ENCODE assay signal across 12 cellular contexts in the genomic region with DNA sequence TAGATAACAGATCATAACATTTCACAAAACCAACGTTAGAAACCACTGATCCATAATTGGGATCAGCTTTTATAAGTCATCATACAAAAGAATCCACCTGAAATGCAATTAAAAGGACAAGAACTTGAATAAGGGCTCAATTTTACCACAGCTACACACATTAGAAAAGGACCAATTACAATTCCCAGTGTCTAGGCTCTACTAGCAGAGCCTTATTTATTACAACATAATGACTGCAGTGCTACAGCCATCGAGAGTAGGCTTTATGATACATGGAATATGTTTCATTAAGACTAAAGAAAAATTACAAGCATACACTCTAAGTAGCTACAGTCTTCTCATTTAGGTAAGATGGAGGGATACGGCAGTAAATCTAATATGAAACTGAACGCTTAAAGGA. TPM values are rescaled to one million over a fixed set of nuclear protein-coding genes. Genes with fewer than 3 reads are reported as not detected.
A peak's percentile ranks its signal among the peaks of the same experiment; 100 is the strongest.
DNase-seq lines count a peak whose midpoint lies in the region; ATAC-seq, FAIRE-seq and TF ChIP-seq lines count a peak whose summit lies in the region.
"Had no signal": no experiment of that assay in that cellular context is flagged by ENCODE, and none has a peak within 500 bp of the region (broad histone marks: within the 10 kb centered on the region; RNA-seq: fewer than 3 reads in every experiment).

No MANE protein-coding gene starts in this region.

- H3K4me2 ChIP-seq in HepG2 (ENCODE audit: low read depth, low read length): peak overlapping the region; percentile 87

- no peak for TF ChIP-seq CTCF in HepG2 (CRISPR knock-in tag; IDR thresholded peaks at IDR 0.05)
- TF ChIP-seq CTCF in right lobe of liver (IDR thresholded peaks at IDR 0.05): no peak
- no peak for TF ChIP-seq CTCF in upper lobe of right lung (IDR thresholded peaks at IDR 0.05)

- TF ChIP-seq EP300 in HepG2 (IDR thresholded peaks at IDR 0.05; ENCODE audit: low read depth in 2 of 2, low read length in 2 of 2) (no peak), HepG2 (CRISPR knock-in tag; IDR thresholded peaks at IDR 0.05; ENCODE audit: borderline replicate concordance) (no peak)

- H3K36me3 ChIP-seq in HepG2 (replicated peaks in 1 of 2; ENCODE audit: control insufficient read depth in 1 of 2, insufficient read depth in 2 of 2, low read length in 2 of 2) (peaks cover 0 to 9% of the 10 kb centered on the region in 2 experiments; a peak in 3 of 5 replicates), right lobe of liver (no peaks in the 10 kb centered on the region), SK-N-MC (ENCODE audit: insufficient read depth, low read length) (peaks cover 57% of the 10 kb centered on the region), iPS-18a (ENCODE audit: control insufficient read depth, low read depth, low read length) (peaks cover 22% of the 10 kb centered on the region), upper lobe of right lung (no peaks in the 10 kb centered on the region)

- H3K27ac ChIP-seq in HepG2 (ENCODE audit: extremely low read length, insufficient read depth, low read length) (no peak overlapping the region), right lobe of liver (no peak overlapping the region), SK-N-MC (0 out of 2 replicates have a peak overlapping the region, but pooled peaks have one; percentile 26), iPS-18a (ENCODE audit: low read length) (peak overlapping the region; percentile 21), upper lobe of right lung (no peak overlapping the region)

- in situ Hi-C loops in HepG2 (cut with HindIII; ENCODE audit: extremely low pct_ligation_motif_present, low pct_unique_long_range_greater_than_20kb): loop anchor here (25.0 kb wide), 1 partner anchor 934 kb away; the partner anchor contains the start of gene SPRY2

- no peak overlapping the region for H2AFZ ChIP-seq in HepG2 (ENCODE audit: low read length)

- FAIRE-seq in HepG2 (lab: Jason Lieb, UNC): no peak

- H3K27me3 ChIP-seq in HepG2 (ENCODE audit: control insufficient read depth in 1 of 2, insufficient read depth in 2 of 2, low read length in 2 of 2): no peaks in the 10 kb centered on the region; a peak in 1 of 5 replicates
- H3K27me3 ChIP-seq in right lobe of liver: no peaks in the 10 kb centered on the region
- H3K27me3 ChIP-seq in iPS-18a (ENCODE audit: control insufficient read depth, insufficient read depth, low read length): no peaks in the 10 kb centered on the region
- no peaks in the 10 kb centered on the region for H3K27me3 ChIP-seq in upper lobe of right lung

- CTCF ChIA-PET in HepG2 (lab: Yijun Ruan, JAX; ENCODE audit: low intra/inter-chr PET ratio, low total read pairs): no interaction called here

- peaks cover 90% of the 10 kb centered on the region for H3K79me2 ChIP-seq in HepG2 (ENCODE audit: insufficient read depth, low read length)

- no peaks in the 10 kb centered on the region for H3K9me3 ChIP-seq in HepG2 (ENCODE audit: low read length)
- H3K9me3 ChIP-seq in right lobe of liver: no peaks in the 10 kb centered on the region
- H3K9me3 ChIP-seq in SK-N-MC (ENCODE audit: low read depth, low read length): peaks cover 10% of the 10 kb centered on the region
- H3K9me3 ChIP-seq in iPS-18a (ENCODE audit: control insufficient read depth, low read depth, low read length): no peaks in the 10 kb centered on the region
- no peaks in the 10 kb centered on the region for H3K9me3 ChIP-seq in upper lobe of right lung

- TF ChIP-seq POLR2A in HepG2 (IDR thresholded peaks at IDR 0.05; ENCODE audit: insufficient read depth in 1 of 2, low read depth in 2 of 2, low read length in 2 of 2) (no peak), right lobe of liver (IDR thresholded peaks at IDR 0.05) (no peak)

- no peak for ATAC-seq in HepG2
- ATAC-seq in right lobe of liver: no peak
- no peak for ATAC-seq in upper lobe of right lung
- ATAC-seq in GM18861 (IDR thresholded peaks at IDR 0.05; ENCODE audit: unreplicated experiment): no peak
- ATAC-seq: activated CD4-positive, CD25-positive, alpha-beta regulatory T cell treated with anti-CD3 and anti-CD28 coated beads, Interleukin-2, amount 50 U/mL, for 24 hours had no signal

- WGBS in HepG2 (ENCODE audit: low lambda C conversion rate): 52% methylated on average over 4 of the region's 4 CpGs
- WGBS in right lobe of liver (ENCODE audit: insufficient coverage, low coverage, low lambda C conversion rate, missing lambda C conversion rate): 58% methylated on average over 4 of the region's 4 CpGs

- H3K4me1 ChIP-seq in HepG2 (ENCODE audit: insufficient read depth, low read length) (peaks cover 70% of the 10 kb centered on the region), right lobe of liver (peaks cover 0 to 44% (median 12%) of the 10 kb centered on the region in 4 donors), iPS-18a (ENCODE audit: control insufficient read depth, low read depth, low read length) (peaks cover 29% of the 10 kb centered on the region), upper lobe of right lung (peaks cover 25% of the 10 kb centered on the region)

- no peak for TF ChIP-seq RAD21 in HepG2 (CRISPR knock-in tag; IDR thresholded peaks at IDR 0.05)

- no peak for DNase-seq in HepG2 (ENCODE audit: low spot score)
- DNase-seq in right lobe of liver: no peak
- DNase-seq in SK-N-MC (ENCODE audit: low read depth, low spot score): no peak
- DNase-seq in upper lobe of right lung: no peak
- DNase-seq in AG08396 (ENCODE audit: low spot score): no peak
- DNase-seq in cortex of kidney (lab: John Stamatoyannopoulos, UW): no peak
- DNase-seq: anterior cingulate cortex, naive B cell, NCI-H524 had no signal

- intact Hi-C loops in HepG2 (cut with micrococcal nuclease; ENCODE audit: unreplicated experiment): no loop called here
- intact Hi-C loops in right lobe of liver (cut with DNase I): no loop called here
- intact Hi-C loops in upper lobe of right lung (cut with DNase I): no loop called here

- peak overlapping the region; percentile 98; the same call in 1 of the 2 replicates for H3K9ac ChIP-seq in HepG2 (ENCODE audit: insufficient read depth, low read depth, low read length)
- H3K9ac ChIP-seq in SK-N-MC (ENCODE audit: insufficient read length): peak overlapping the region; percentile 33
- peak overlapping the region; percentile 98 for H3K9ac ChIP-seq in iPS-18a (ENCODE audit: low read length)

- peaks cover 23% of the 10 kb centered on the region for H4K20me1 ChIP-seq in HepG2 (ENCODE audit: insufficient read depth, low read length)

- POLR2A ChIA-PET in HepG2 (lab: Yijun Ruan, JAX): interaction anchor here (1.5 kb wide), 1 partner anchor 9 kb away, joined by 5 read pairs; no protein-coding TSS in a partner anchor

- BruUV-seq in HepG2 (replicated peaks; lab: Mats Ljungman, UMichigan): no TSS peak

- peak overlapping the region; percentile 86 to 94 (median 92); a peak in 5 of 6 replicates for H3K4me3 ChIP-seq in HepG2 (replicated peaks in 1 of 3; ENCODE audit: insufficient read depth in 1 of 3, low read depth in 2 of 3, low read length in 3 of 3)
- H3K4me3 ChIP-seq in right lobe of liver: no peak overlapping the region
- H3K4me3 ChIP-seq in SK-N-MC: peak overlapping the region; percentile 96
- peak overlapping the region; percentile 77 for H3K4me3 ChIP-seq in iPS-18a (ENCODE audit: low read length)
- H3K4me3 ChIP-seq in upper lobe of right lung: peak overlapping the region; percentile 74

TF ChIP-seq in HepG2, 621 proteins besides CTCF, POLR2A, EP300 and RAD21 (continues in another document):
- no peak for TF ChIP-seq NFE2 (CRISPR knock-in tag; IDR thresholded peaks at IDR 0.05)
- TF ChIP-seq ATRX (CRISPR knock-in tag; IDR thresholded peaks at IDR 0.05; ENCODE audit: borderline replicate concordance): no peak
- TF ChIP-seq SAFB2 (CRISPR knock-in tag; IDR thresholded peaks at IDR 0.05; ENCODE audit: borderline replicate concordance, low read depth): no peak
- no peak for TF ChIP-seq DDIT3 (CRISPR knock-in tag; IDR thresholded peaks at IDR 0.05)

RNA-seq across cellular contexts. Expression of gene RBM26, which starts 2.9 kb away (rescaled TPM):
- total RNA-seq in HepG2 (2016; rRNA removed; fragmentation: Illumina TruSeq; extraction: Trizol) (28.6 and 34.4 TPM in 2 replicates), right lobe of liver (10 to 100 TPM; 12.9 to 16.7 (median 15.1) TPM), upper lobe of right lung (42.0 TPM)
- total RNA-seq in HepG2 (2016; cell fraction: cytosol; rRNA removed; fragmentation: Illumina TruSeq; extraction: Trizol; ENCODE audit: low read depth): 8.0 and 10.1 TPM in 2 replicates
- 25.2 and 36.1 TPM in 2 replicates for total RNA-seq in HepG2 (2016; cell fraction: insoluble cytoplasmic fraction; rRNA removed; fragmentation: Illumina TruSeq; extraction: Trizol)
- total RNA-seq in HepG2 (2016; cell fraction: membrane; rRNA removed; fragmentation: Illumina TruSeq; extraction: Trizol): 12.0 and 13.4 TPM in 2 replicates
- total RNA-seq in HepG2 (2016; cell fraction: nucleus; rRNA removed; fragmentation: Illumina TruSeq; extraction: Trizol): 75.3 and 77.9 TPM in 2 replicates
- 16.1 and 19.4 TPM in 2 replicates for polyA plus RNA-seq in HepG2 (2011; rRNA removed)
- polyA plus RNA-seq in HepG2 (2011; cell fraction: cytosol; rRNA removed): 4.3 and 5.8 TPM in 2 replicates
- polyA plus RNA-seq in HepG2 (2011; cell fraction: nucleus; rRNA removed): 40.1 and 43.2 TPM in 2 replicates
- polyA plus RNA-seq in HepG2 (2012): 18.6 and 26.4 TPM in 2 replicates
- 0.87 and 1.1 TPM in 2 replicates for polyA plus RNA-seq in HepG2 (2016; cell fraction: cytosol; fragmentation: Illumina TruSeq; extraction: Trizol; ENCODE audit: low read depth)
- polyA plus RNA-seq in HepG2 (2016; cell fraction: insoluble cytoplasmic fraction; fragmentation: Illumina TruSeq; extraction: Trizol; ENCODE audit: low read depth): 26.2 and 29.3 TPM in 2 replicates
- polyA plus RNA-seq in HepG2 (2016; cell fraction: membrane; fragmentation: Illumina TruSeq; extraction: Trizol; ENCODE audit: low read depth): 2.9 and 3.1 TPM in 2 replicates
- 91.7 and 94.4 TPM in 2 replicates for polyA plus RNA-seq in HepG2 (2016; cell fraction: nucleus; fragmentation: Illumina TruSeq; extraction: Trizol; ENCODE audit: insufficient read depth, low read depth)
- polyA minus RNA-seq in HepG2 (2011; rRNA and poly(A)+ RNA removed; ENCODE audit: low replicate concordance): 23.1 and 34.2 TPM in 2 replicates
- polyA minus RNA-seq in HepG2 (2011; cell fraction: cytosol; rRNA and poly(A)+ RNA removed): 9.2 and 9.8 TPM in 2 replicates
- polyA minus RNA-seq in HepG2 (2011; cell fraction: nucleus; rRNA and poly(A)+ RNA removed): 111 and 119 TPM in 2 replicates

Comparison
In these comparisons a context has a peak if more than half of its experiments do, and no peak if none do; other contexts are left out.
1. H3K4me3 ChIP-seq: peak in HepG2 (3 of 3), SK-N-MC (single experiment), iPS-18a (single experiment) and upper lobe of right lung (single experiment); none in right lobe of liver (0 of 3).
2. H3K27ac ChIP-seq: peak in SK-N-MC (single experiment) and iPS-18a (single experiment); none in HepG2 (single experiment), right lobe of liver (0 of 3) and upper lobe of right lung (single experiment).
3. H3K9ac ChIP-seq: peak in every context shown above with its lines; median percentile 98 in HepG2; 98 in iPS-18a; 33 in SK-N-MC.